In the genomic region with DNA sequence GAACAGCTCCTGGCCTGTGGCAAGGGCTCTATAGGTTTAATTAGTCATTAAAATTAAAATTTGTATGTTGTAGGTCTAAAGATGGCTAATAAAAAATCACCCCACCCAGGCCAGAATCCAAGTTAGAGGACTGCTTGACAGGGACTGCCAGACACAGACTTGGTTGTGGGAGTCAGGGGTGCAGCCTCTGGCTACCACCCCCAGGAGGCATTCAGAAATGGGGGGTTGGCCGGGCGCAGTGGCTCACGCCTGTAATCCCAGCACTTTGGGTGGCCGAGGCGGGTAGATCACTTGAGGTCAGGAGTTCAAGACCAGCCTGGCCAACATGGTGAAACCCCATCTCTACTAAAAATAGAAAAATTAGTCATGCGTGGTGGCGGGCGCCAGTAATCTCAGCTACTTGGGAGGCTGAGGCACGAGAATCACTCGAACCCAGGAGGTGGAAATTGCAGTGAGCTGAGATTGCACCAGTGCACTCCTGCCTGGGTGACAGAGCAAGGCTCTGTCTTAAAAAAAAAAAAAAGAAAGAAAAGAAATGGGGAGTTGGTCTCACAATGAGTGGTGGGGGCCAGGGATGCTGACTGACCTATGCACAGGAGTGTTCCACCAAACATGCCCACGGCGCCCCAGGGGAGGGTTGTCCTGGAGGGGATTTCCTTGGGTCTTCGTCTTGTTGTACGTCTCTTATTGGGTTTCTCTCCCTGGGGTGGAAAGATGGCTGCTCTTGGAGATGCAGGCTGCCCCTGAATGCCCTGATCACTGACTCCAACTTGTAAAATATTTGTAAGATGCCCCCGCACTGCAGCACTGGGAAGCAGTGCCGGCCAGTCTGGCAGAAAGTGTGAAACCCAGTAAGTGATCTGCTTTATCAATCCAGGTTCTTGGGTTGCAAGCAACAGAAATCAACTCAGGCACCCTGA, we compare ENCODE assay signal across 2 cellular contexts.
TF ChIP-seq lines count a peak whose summit lies in the region.

No MANE protein-coding gene starts in this region.

TF ChIP-seq in GM12891, 5 proteins besides CTCF, POLR2A, EP300 and RAD21 (continued from another document):
- TF ChIP-seq PAX5 (IDR thresholded peaks at IDR 0.05; ENCODE audit: insufficient read depth, low read length, severe bottlenecking): peak; percentile 17

TF ChIP-seq in SK-N-SH, 30 proteins besides CTCF, POLR2A, EP300 and RAD21:
- TF ChIP-seq, protein P1, sequence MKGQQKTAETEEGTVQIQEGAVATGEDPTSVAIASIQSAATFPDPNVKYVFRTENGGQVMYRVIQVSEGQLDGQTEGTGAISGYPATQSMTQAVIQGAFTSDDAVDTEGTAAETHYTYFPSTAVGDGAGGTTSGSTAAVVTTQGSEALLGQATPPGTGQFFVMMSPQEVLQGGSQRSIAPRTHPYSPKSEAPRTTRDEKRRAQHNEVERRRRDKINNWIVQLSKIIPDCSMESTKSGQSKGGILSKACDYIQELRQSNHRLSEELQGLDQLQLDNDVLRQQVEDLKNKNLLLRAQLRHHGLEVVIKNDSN (IDR thresholded peaks at IDR 0.05; ENCODE audit: borderline replicate concordance, low read depth): no peak
- TF ChIP-seq SMC3 (IDR thresholded peaks at IDR 0.05; ENCODE audit: low read depth, low read length) (no peak), TAF1 (IDR thresholded peaks at IDR 0.05; ENCODE audit: borderline replicate concordance, low read depth, low read length) (no peak), YY1 (IDR thresholded peaks at IDR 0.05; ENCODE audit: low read depth) (no peak), MXI1 (IDR thresholded peaks at IDR 0.05; ENCODE audit: low read depth, low read length) (no peak), GABPA (IDR thresholded peaks at IDR 0.05; ENCODE audit: low read depth) (no peak), TCF12 (IDR thresholded peaks at IDR 0.05) (no peak), NFIC (IDR thresholded peaks at IDR 0.05; ENCODE audit: borderline replicate concordance) (no peak), RXRA (IDR thresholded peaks at IDR 0.05; ENCODE audit: borderline replicate concordance, low read depth) (no peak), FOSL2 (IDR thresholded peaks at IDR 0.05; ENCODE audit: borderline replicate concordance, low read depth) (no peak), NRF1 (IDR thresholded peaks at IDR 0.05; ENCODE audit: low read depth, low read length) (no peak), TEAD4 (IDR thresholded peaks at IDR 0.05; ENCODE audit: borderline replicate concordance, insufficient read depth) (no peak), CHD2 (IDR thresholded peaks at IDR 0.05; ENCODE audit: low read length, partially characterized antibody) (no peak), FOXM1 (IDR thresholded peaks at IDR 0.05; ENCODE audit: low read depth) (no peak), EZH2phosphoT487 (IDR thresholded peaks at IDR 0.05; ENCODE audit: borderline replicate concordance, low read depth) (no peak), MEF2A (IDR thresholded peaks at IDR 0.05; ENCODE audit: borderline replicate concordance, low read depth) (no peak), ELF1 (IDR thresholded peaks at IDR 0.05) (no peak), JUND (IDR thresholded peaks at IDR 0.05) (no peak)
- TF ChIP-seq, protein P2, sequence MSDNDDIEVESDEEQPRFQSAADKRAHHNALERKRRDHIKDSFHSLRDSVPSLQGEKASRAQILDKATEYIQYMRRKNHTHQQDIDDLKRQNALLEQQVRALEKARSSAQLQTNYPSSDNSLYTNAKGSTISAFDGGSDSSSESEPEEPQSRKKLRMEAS (IDR thresholded peaks at IDR 0.05; ENCODE audit: low read depth): no peak
